ENCODE assay signal across 9 cellular contexts in the genomic region with DNA sequence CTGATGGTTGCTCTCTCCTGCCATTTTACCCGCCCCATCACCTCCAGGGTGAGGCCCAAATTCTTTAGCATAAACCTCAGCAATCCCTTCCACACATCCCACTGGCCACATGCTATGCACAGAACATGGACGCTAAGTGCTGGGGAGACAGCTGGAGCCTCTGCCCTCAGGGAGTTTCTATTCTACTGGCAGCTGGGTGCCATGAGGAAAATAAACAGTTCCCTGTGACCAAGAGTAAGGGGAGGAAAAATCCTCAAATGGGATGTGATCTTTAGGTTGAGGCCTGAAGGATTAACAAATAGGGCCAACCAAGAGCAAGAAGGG. TPM values are rescaled to one million over a fixed set of nuclear protein-coding genes. Genes with fewer than 3 reads are reported as not detected.
DNase-seq lines count a peak whose midpoint lies in the region; ATAC-seq and TF ChIP-seq lines count a peak whose summit lies in the region.
"Had no signal": no experiment of that assay in that cellular context is flagged by ENCODE, and none has a peak within 500 bp of the region (broad histone marks: within the 10 kb centered on the region; RNA-seq: fewer than 3 reads in every experiment).

No MANE protein-coding gene starts in this region.

- intact Hi-C loops in esophagus squamous epithelium (cut with DNase I) (no loop called here), sigmoid colon (cut with DNase I) (loop anchor here (5.0 kb wide), 2 partner anchors 116 to 284 kb away; a partner anchor contains a TSS)

- in situ Hi-C loops in G401 (cut with HindIII; ENCODE audit: low sequenced_read_pairs): no loop called here

- peak overlapping the region; percentile 60 for H3K4me3 ChIP-seq in GM12865 (ENCODE audit: low read depth, low read length)
- peak overlapping the region; percentile 51 to 95 (median 82) for H3K4me3 ChIP-seq in Peyer's patch
- H3K4me3 ChIP-seq in esophagus squamous epithelium: peak overlapping the region; percentile 58 to 93 (median 85)
- peak overlapping the region in 3 of 4 donors; percentile 70 to 82 (median 71) for H3K4me3 ChIP-seq in sigmoid colon

- H3K36me3 ChIP-seq in Peyer's patch: peaks cover 0 to 5% (median 0%) of the 10 kb centered on the region in 3 donors
- peaks cover 0 to 13% (median 0%) of the 10 kb centered on the region in 3 donors for H3K36me3 ChIP-seq in esophagus squamous epithelium
- no peaks in the 10 kb centered on the region for H3K36me3 ChIP-seq in sigmoid colon

- H3K27me3 ChIP-seq in Peyer's patch (no peaks in the 10 kb centered on the region), esophagus squamous epithelium (no peaks in the 10 kb centered on the region), sigmoid colon (no peaks in the 10 kb centered on the region)

- no peak for ATAC-seq in HG03097 (IDR thresholded peaks at IDR 0.05; ENCODE audit: low FRiP score, unreplicated experiment)

- H3K9me3 ChIP-seq in Peyer's patch (no peaks in the 10 kb centered on the region), esophagus squamous epithelium (peaks cover 0 to 5% (median under 1%) of the 10 kb centered on the region in 3 donors), sigmoid colon (no peaks in the 10 kb centered on the region)

- no peak for TF ChIP-seq CTCF in GM12865 (IDR thresholded peaks at IDR 0.05; ENCODE audit: insufficient read depth, low read depth, low read length, missing control alignments)
- no peak for TF ChIP-seq CTCF in Peyer's patch (IDR thresholded peaks at IDR 0.05)
- no peak for TF ChIP-seq CTCF in esophagus squamous epithelium (IDR thresholded peaks at IDR 0.05)
- no peak for TF ChIP-seq CTCF in sigmoid colon (IDR thresholded peaks at IDR 0.05)

- H3K27ac ChIP-seq in Peyer's patch: peak overlapping the region; percentile 80 to 96 (median 96)
- H3K27ac ChIP-seq in esophagus squamous epithelium: peak overlapping the region in 3 of 4 donors; percentile 88 to 96 (median 95)
- H3K27ac ChIP-seq in sigmoid colon: peak overlapping the region; percentile 88 to 91 (median 90)

- no peak for TF ChIP-seq POLR2A in Peyer's patch (IDR thresholded peaks at IDR 0.05)
- TF ChIP-seq POLR2A in esophagus squamous epithelium (IDR thresholded peaks at IDR 0.05): no peak
- TF ChIP-seq POLR2A in sigmoid colon (IDR thresholded peaks at IDR 0.05): no peak

- H3K4me1 ChIP-seq in Peyer's patch (peaks cover 3 to 38% (median 13%) of the 10 kb centered on the region in 4 donors), esophagus squamous epithelium (peaks cover 27 to 48% (median 29%) of the 10 kb centered on the region in 3 donors), sigmoid colon (peaks cover 0 to 36% (median 22%) of the 10 kb centered on the region in 4 donors)

- 83 to 92% methylated on average over 1 to 2 of the region's 2 CpGs for WGBS in esophagus squamous epithelium, 2 donors
- whole genome bisulfite sequencing in sigmoid colon, 2 donors: 93 to 95% methylated on average over 2 of the region's 2 CpGs

- TF ChIP-seq EP300 in sigmoid colon (IDR thresholded peaks at IDR 0.05): no peak

- no peak for DNase-seq in GM12865 (ENCODE audit: low read depth)
- no peak for DNase-seq in Peyer's patch
- DNase-seq in esophagus squamous epithelium (lab: John Stamatoyannopoulos, UW): no peak
- no peak for DNase-seq in sigmoid colon
- no peak for DNase-seq in NCI-H2196 treated with DMSO at 0.1 percent for 48 hours (lab: John Stamatoyannopoulos, UW; ENCODE audit: unreplicated experiment)
- no peak for DNase-seq in G401 (ENCODE audit: low spot score)
- no peak for DNase-seq in ecto neural progenitor cell (ENCODE audit: low spot score)
- DNase-seq: activated CD4-positive, CD25-positive, alpha-beta regulatory T cell treated with anti-CD3 and anti-CD28 coated beads, Interleukin-2, amount 50 U/mL, for 72 hours had no signal

RNA-seq across cellular contexts. Expression of a gene that starts 1.2 kb away (rescaled TPM):
- total RNA-seq in Peyer's patch: 100 to 1,000 TPM; 121 to 184 (median 156) TPM
- 10 to 100 TPM; 17.0 to 28.6 (median 22.1) TPM for total RNA-seq in esophagus squamous epithelium
- 10 to 100 TPM; 20.6 to 29.9 (median 22.9) TPM for total RNA-seq in sigmoid colon
- polyA plus RNA-seq in sigmoid colon: 10 to 100 TPM; 30.0 to 49.5 (median 42.2) TPM
- total RNA-seq in G401 (2014; rRNA removed; shearing (Covaris generic)): 0.06 and 0.24 TPM in 2 replicates

Comparison
In these comparisons a context has a peak if more than half of its experiments do, and no peak if none do; other contexts are left out.
1. RNA of a gene that starts 1.2 kb away (total RNA-seq): 121 to 184 TPM in Peyer's patch, 17.0 to 28.6 TPM in esophagus squamous epithelium and 20.6 to 29.9 TPM in sigmoid colon; 0.06 to 0.24 TPM in G401; every median in the first group is over 10 times any median in the second.
2. Peak in every context shown above with its lines, with median percentiles within 50 percentile points of each other: H3K4me3 ChIP-seq and H3K27ac ChIP-seq.